ENCODE assay signal across 28 cellular contexts in the genomic region with DNA sequence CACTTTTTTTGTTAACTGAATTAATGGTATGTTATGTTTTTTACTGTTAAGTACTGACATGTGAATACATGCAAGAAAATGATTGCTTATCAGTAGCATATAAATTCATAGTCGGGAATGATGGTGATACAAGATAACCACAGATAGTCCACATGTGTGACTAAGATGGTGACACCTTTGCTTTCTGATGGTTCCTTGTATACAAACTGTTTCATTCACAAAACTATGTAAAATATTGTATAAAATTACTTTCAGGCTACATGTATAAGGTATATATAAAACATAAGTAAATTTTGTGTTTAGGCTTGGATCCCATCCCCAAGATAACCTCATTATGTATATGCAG.
"Had no signal": no experiment of that assay in that cellular context is flagged by ENCODE, and none has a peak within 500 bp of the region (broad histone marks: within the 10 kb centered on the region; RNA-seq: fewer than 3 reads in every experiment).

No MANE protein-coding gene starts in this region.

- FAIRE-seq: colon, endometrium, endothelial cell of umbilical vein, frontal cortex had no signal

- H3K4me3 ChIP-seq: colonic mucosa, coronary artery, dorsolateral prefrontal cortex, esophagus muscularis mucosa, esophagus squamous epithelium, gastrocnemius medialis, gastroesophageal sphincter, heart left ventricle, heart right ventricle had no signal

- H3K27me3 ChIP-seq: colonic mucosa, dorsolateral prefrontal cortex, esophagus muscularis mucosa, esophagus squamous epithelium, foreskin keratinocyte, gastrocnemius medialis, gastroesophageal sphincter, heart left ventricle, heart right ventricle had no signal

- H3K27ac ChIP-seq: colonic mucosa, coronary artery, dorsolateral prefrontal cortex, epithelial cell of prostate, esophagus muscularis mucosa, esophagus squamous epithelium, foreskin keratinocyte, gastrocnemius medialis, gastroesophageal sphincter, heart left ventricle, heart right ventricle had no signal

- DNase-seq: colonic mucosa; cortex of kidney; dermis blood vessel endothelial cell; dorsolateral prefrontal cortex; effector CD4-positive, alpha-beta T cell; effector CD8-positive, alpha-beta T cell; effector memory CD4-positive, alpha-beta T cell; effector memory CD8-positive, alpha-beta T cell; endodermal cell; erythroblast; esophagus squamous epithelium; foreskin fibroblast; foreskin keratinocyte; foreskin melanocyte; gastrocnemius medialis; glutamatergic neuron; head of caudate nucleus; heart left ventricle; heart right ventricle had no signal

- H3K36me3 ChIP-seq: colonic mucosa had no signal

- H3K9me3 ChIP-seq: colonic mucosa, esophagus muscularis mucosa, esophagus squamous epithelium, gastrocnemius medialis, gastroesophageal sphincter, heart left ventricle, heart right ventricle had no signal

- H3K4me1 ChIP-seq: colonic mucosa had no signal

- ATAC-seq: effector memory CD8-positive, alpha-beta T cell; esophagus mucosa; foreskin keratinocyte; gastrocnemius medialis; gastroesophageal sphincter; heart left ventricle; heart right ventricle had no signal
